Comparison of ENCODE assay signal across 7 cellular contexts in genomic region chrX:152904151-152905080, GRCh38.
DNase-seq lines count a peak whose midpoint lies in the region; ATAC-seq, FAIRE-seq and TF ChIP-seq lines count a peak whose summit lies in the region.

No MANE protein-coding gene starts in this region.

- in situ Hi-C loops in brain microvascular endothelial cell (cut with HindIII; ENCODE audit: low pct_ligation_motif_present, low sequenced_read_pairs): no loop called here

- peak; percentile 82 for TF ChIP-seq CTCF in brain microvascular endothelial cell (IDR thresholded peaks at IDR 0.05; ENCODE audit: low read depth, low read length, missing control alignments)

- FAIRE-seq in HTR-8/SVneo (lab: Jason Lieb, UNC): no peak

- no peaks in the 10 kb centered on the region for H3K27me3 ChIP-seq in brain microvascular endothelial cell (replicated peaks)

- H3K36me3 ChIP-seq in brain microvascular endothelial cell (replicated peaks): no peaks in the 10 kb centered on the region

- H3K27ac ChIP-seq in brain microvascular endothelial cell: no peak overlapping the region

- H3K4me3 ChIP-seq in brain microvascular endothelial cell (ENCODE audit: low read depth, low read length): no peak overlapping the region

- ATAC-seq in SK-N-SH treated with all-trans-retinoic acid at 6 μM for 48 hours: peak; percentile 77

- DNase-seq in GM03348 (ENCODE audit: low spot score) (peak; percentile 84), HTR-8/SVneo (ENCODE audit: insufficient read length, low spot score) (peak; percentile 38), brain microvascular endothelial cell (peak; percentile 51), kidney tubule cell (ENCODE audit: low spot score) (peak; percentile 83), NOMO-1 treated with dmso at 0.1 percent for 144 hours (lab: John Stamatoyannopoulos, UW; ENCODE audit: unreplicated experiment) (no peak)
- DNase-seq in stimulated activated CD8-positive, alpha-beta memory T cell treated with anti-CD3 and anti-CD28 coated beads, Interleukin-7, amount 100 ng/mL, for 24 hours (ENCODE audit: low read depth): peak; percentile 7

TF ChIP-seq in SK-N-SH treated with all-trans-retinoic acid at 6 μM for 48 hours, 23 proteins besides CTCF, POLR2A, EP300 and RAD21:
- no peak for TF ChIP-seq TOX (CRISPR knock-in tag; IDR thresholded peaks at IDR 0.05; ENCODE audit: borderline replicate concordance)
- TF ChIP-seq ARNTL (CRISPR knock-in tag; IDR thresholded peaks at IDR 0.05; ENCODE audit: borderline replicate concordance, low read depth): no peak
- no peak for TF ChIP-seq ZFP30 (CRISPR knock-in tag; IDR thresholded peaks at IDR 0.05)
- TF ChIP-seq, protein P1, sequence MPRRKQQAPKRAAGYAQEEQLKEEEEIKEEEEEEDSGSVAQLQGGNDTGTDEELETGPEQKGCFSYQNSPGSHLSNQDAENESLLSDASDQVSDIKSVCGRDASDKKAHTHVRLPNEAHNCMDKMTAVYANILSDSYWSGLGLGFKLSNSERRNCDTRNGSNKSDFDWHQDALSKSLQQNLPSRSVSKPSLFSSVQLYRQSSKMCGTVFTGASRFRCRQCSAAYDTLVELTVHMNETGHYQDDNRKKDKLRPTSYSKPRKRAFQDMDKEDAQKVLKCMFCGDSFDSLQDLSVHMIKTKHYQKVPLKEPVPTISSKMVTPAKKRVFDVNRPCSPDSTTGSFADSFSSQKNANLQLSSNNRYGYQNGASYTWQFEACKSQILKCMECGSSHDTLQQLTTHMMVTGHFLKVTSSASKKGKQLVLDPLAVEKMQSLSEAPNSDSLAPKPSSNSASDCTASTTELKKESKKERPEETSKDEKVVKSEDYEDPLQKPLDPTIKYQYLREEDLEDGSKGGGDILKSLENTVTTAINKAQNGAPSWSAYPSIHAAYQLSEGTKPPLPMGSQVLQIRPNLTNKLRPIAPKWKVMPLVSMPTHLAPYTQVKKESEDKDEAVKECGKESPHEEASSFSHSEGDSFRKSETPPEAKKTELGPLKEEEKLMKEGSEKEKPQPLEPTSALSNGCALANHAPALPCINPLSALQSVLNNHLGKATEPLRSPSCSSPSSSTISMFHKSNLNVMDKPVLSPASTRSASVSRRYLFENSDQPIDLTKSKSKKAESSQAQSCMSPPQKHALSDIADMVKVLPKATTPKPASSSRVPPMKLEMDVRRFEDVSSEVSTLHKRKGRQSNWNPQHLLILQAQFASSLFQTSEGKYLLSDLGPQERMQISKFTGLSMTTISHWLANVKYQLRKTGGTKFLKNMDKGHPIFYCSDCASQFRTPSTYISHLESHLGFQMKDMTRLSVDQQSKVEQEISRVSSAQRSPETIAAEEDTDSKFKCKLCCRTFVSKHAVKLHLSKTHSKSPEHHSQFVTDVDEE (CRISPR knock-in tag; IDR thresholded peaks at IDR 0.05): no peak
- no peak for TF ChIP-seq OSR1 (CRISPR knock-in tag; IDR thresholded peaks at IDR 0.05)
- TF ChIP-seq POU6F1 (CRISPR knock-in tag; IDR thresholded peaks at IDR 0.05; ENCODE audit: borderline replicate concordance, low read depth): no peak
- no peak for TF ChIP-seq CSRNP3 (CRISPR knock-in tag; IDR thresholded peaks at IDR 0.05)
- TF ChIP-seq RARB (CRISPR knock-in tag; IDR thresholded peaks at IDR 0.05): no peak
- TF ChIP-seq PPARA (CRISPR knock-in tag; IDR thresholded peaks at IDR 0.05; ENCODE audit: borderline replicate concordance): no peak
- no peak for TF ChIP-seq ZNF8 (CRISPR knock-in tag; IDR thresholded peaks at IDR 0.05)
- no peak for TF ChIP-seq PATZ1 (CRISPR knock-in tag; IDR thresholded peaks at IDR 0.05; ENCODE audit: borderline replicate concordance)
